In the genomic region with DNA sequence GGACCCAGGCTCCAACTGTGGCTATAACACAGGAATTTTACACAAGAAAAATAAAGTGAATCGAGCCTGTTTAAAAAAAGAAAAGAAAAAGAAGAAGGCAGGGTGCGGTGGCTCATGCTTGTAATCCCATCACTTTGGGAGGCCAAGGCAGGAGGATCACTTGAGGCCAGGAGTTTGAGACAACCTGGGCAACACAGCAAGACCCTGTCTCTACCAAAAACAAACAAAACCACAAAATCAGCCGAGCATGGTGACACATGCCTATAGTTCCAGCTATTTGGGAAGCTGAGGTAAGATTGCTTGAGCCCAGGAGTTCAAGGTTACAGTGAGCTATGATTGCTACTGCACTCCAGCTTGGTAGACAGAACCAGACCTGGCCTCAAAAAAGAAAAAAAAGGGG, we compare ENCODE assay signal across 26 cellular contexts. TPM values are rescaled to one million over a fixed set of nuclear protein-coding genes. Genes with fewer than 3 reads are reported as not detected.
DNase-seq lines count a peak whose midpoint lies in the region; ATAC-seq, FAIRE-seq and TF ChIP-seq lines count a peak whose summit lies in the region.
"Had no signal": no experiment of that assay in that cellular context is flagged by ENCODE, and none has a peak within 500 bp of the region (broad histone marks: within the 10 kb centered on the region; RNA-seq: fewer than 3 reads in every experiment).

No MANE protein-coding gene starts in this region.

- TF ChIP-seq CTCF in HepG2 (CRISPR knock-in tag; IDR thresholded peaks at IDR 0.05), result no peak
- no peak for TF ChIP-seq CTCF in right lobe of liver (IDR thresholded peaks at IDR 0.05)
- TF ChIP-seq CTCF in K562 (IDR thresholded peaks at IDR 0.05 in 2 of 3, conservative IDR thresholded peaks at IDR 0.05 in 1 of 3; ENCODE audit: insufficient read depth in 2 of 3, low read depth in 1 of 3, low read length in 3 of 3), result no peak
- no peak for TF ChIP-seq CTCF in neutrophil (IDR thresholded peaks at IDR 0.05)

- in situ Hi-C loops in HepG2 (cut with HindIII; ENCODE audit: extremely low pct_ligation_motif_present, low pct_unique_long_range_greater_than_20kb), result no loop called here
- in situ Hi-C loops in K562 (cut with MboI), result no loop called here

- TF ChIP-seq RAD21 in HepG2 (CRISPR knock-in tag; IDR thresholded peaks at IDR 0.05) (no peak), K562 (CRISPR knock-in tag; conservative IDR thresholded peaks at IDR 0.05 in 1 of 2, IDR thresholded peaks at IDR 0.05 in 1 of 2) (no peak)

- H3K27ac ChIP-seq in HepG2 (ENCODE audit: extremely low read length, insufficient read depth, low read length) (no peak overlapping the region), right lobe of liver (no peak overlapping the region), K562 (ENCODE audit: extremely low read depth, low read depth, low read length) (no peak overlapping the region), neutrophil (peak overlapping the region; percentile 92)
- H3K27ac ChIP-seq: BLaER1 had no signal

- FAIRE-seq in HepG2 (lab: Jason Lieb, UNC) (no peak), K562 (lab: Jason Lieb, UNC) (no peak)
- FAIRE-seq: A204.1, GM12878, GM12892, GM18507 had no signal

- H3K9me3 ChIP-seq in HepG2 (ENCODE audit: low read length) (no peaks in the 10 kb centered on the region), right lobe of liver (no peaks in the 10 kb centered on the region), K562 (replicated peaks; ENCODE audit: control insufficient read depth, insufficient read depth, low read depth, low read length) (no peaks in the 10 kb centered on the region), neutrophil (no peaks in the 10 kb centered on the region)
- H3K9me3 ChIP-seq: BE2C, BLaER1 had no signal

- no peak overlapping the region for H3K4me2 ChIP-seq in HepG2 (ENCODE audit: low read depth, low read length)
- H3K4me2 ChIP-seq in K562 (ENCODE audit: insufficient read depth, low read length), result no peak overlapping the region
- H3K4me2 ChIP-seq: BLaER1 had no signal

- no peak for ATAC-seq in HepG2
- no peak for ATAC-seq in right lobe of liver
- no peak for ATAC-seq in K562
- ATAC-seq: GM12878 had no signal

- H3K9ac ChIP-seq in HepG2 (ENCODE audit: insufficient read depth, low read depth, low read length), result no peak overlapping the region
- H3K9ac ChIP-seq in K562 (ENCODE audit: insufficient read depth in 1 of 2, low read depth in 2 of 2, low read length in 2 of 2), result no peak overlapping the region
- H3K9ac ChIP-seq: BLaER1 had no signal

- H3K4me3 ChIP-seq in HepG2 (replicated peaks in 1 of 3; ENCODE audit: insufficient read depth in 1 of 3, low read depth in 2 of 3, low read length in 3 of 3) (no peak overlapping the region), right lobe of liver (no peak overlapping the region), K562 (no peak overlapping the region), neutrophil (ENCODE audit: low read depth in 1 of 2, low read length in 1 of 2) (no peak overlapping the region)
- H3K4me3 ChIP-seq: BLaER1, GM12878 had no signal

- H3K9me1 ChIP-seq in K562 (ENCODE audit: control insufficient read depth, insufficient read depth, low read length), result no peaks in the 10 kb centered on the region

- H3K36me3 ChIP-seq in HepG2 (replicated peaks in 1 of 2; ENCODE audit: control insufficient read depth in 1 of 2, insufficient read depth in 2 of 2, low read length in 2 of 2), result peaks cover 14 to 34% of the 10 kb centered on the region in 2 experiments; a peak in 4 of 5 replicates
- H3K36me3 ChIP-seq in right lobe of liver, result peaks cover 0 to 34% (median 9%) of the 10 kb centered on the region in 4 donors
- peaks cover 45% of the 10 kb centered on the region for H3K36me3 ChIP-seq in K562 (ENCODE audit: control insufficient read depth, insufficient read depth, low read length)
- H3K36me3 ChIP-seq in neutrophil, result peaks cover 46% of the 10 kb centered on the region

- H4K20me1 ChIP-seq in HepG2 (ENCODE audit: insufficient read depth, low read length) (no peaks in the 10 kb centered on the region), K562 (replicated peaks; ENCODE audit: control insufficient read depth, insufficient read depth, low read length) (no peaks in the 10 kb centered on the region)

- H3K4me1 ChIP-seq in HepG2 (ENCODE audit: insufficient read depth, low read length) (no peaks in the 10 kb centered on the region), right lobe of liver (peaks cover 0 to 16% (median 7%) of the 10 kb centered on the region in 4 donors), K562 (replicated peaks in 1 of 2; ENCODE audit: control insufficient read depth in 2 of 2, insufficient read depth in 2 of 2, low read length in 2 of 2) (peaks cover 0 to 16% of the 10 kb centered on the region in 2 experiments; a peak in 2 of 5 replicates), neutrophil (ENCODE audit: control insufficient read depth in 1 of 2, insufficient read depth in 1 of 2, low read depth in 1 of 2, low read length in 1 of 2) (peaks cover 56% of the 10 kb centered on the region in 2 experiments)
- H3K4me1 ChIP-seq: BE2C had no signal

- POLR2A ChIA-PET in HepG2 (lab: Yijun Ruan, JAX) (interaction anchor here (1.1 to 1.3 kb wide), 2 partner anchors 15 to 18 kb away, joined by 4 read pairs; partner anchors contain the start of gene MTF1), K562 (lab: Yijun Ruan, JAX) (interaction anchor here (0.6 kb wide), 1 partner anchor 33 kb away, joined by 3 read pairs; no protein-coding TSS in a partner anchor)

- H2AFZ ChIP-seq in HepG2 (ENCODE audit: low read length) (no peak overlapping the region), K562 (ENCODE audit: low read depth, low read length) (no peak overlapping the region)

- no TSS peak for BruUV-seq in HepG2 (replicated peaks; lab: Mats Ljungman, UMichigan)
- no TSS peak for BruUV-seq in K562 (replicated peaks; lab: Mats Ljungman, UMichigan)

- TF ChIP-seq EP300 in HepG2 (IDR thresholded peaks at IDR 0.05; ENCODE audit: low read depth in 2 of 2, low read length in 2 of 2) (no peak), HepG2 (CRISPR knock-in tag; IDR thresholded peaks at IDR 0.05; ENCODE audit: borderline replicate concordance) (no peak), K562 (IDR thresholded peaks at IDR 0.05; ENCODE audit: low read length) (no peak)

- H3K79me2 ChIP-seq in HepG2 (ENCODE audit: insufficient read depth, low read length) (no peaks in the 10 kb centered on the region), K562 (ENCODE audit: control insufficient read depth, insufficient read depth, low read length) (peaks cover 19% of the 10 kb centered on the region; the same call in 2 of the 3 replicates)

- TF ChIP-seq POLR2A in HepG2 (IDR thresholded peaks at IDR 0.05; ENCODE audit: insufficient read depth in 1 of 2, low read depth in 2 of 2, low read length in 2 of 2) (no peak), right lobe of liver (IDR thresholded peaks at IDR 0.05) (no peak), K562 (conservative IDR thresholded peaks at IDR 0.05) (no peak)

- intact Hi-C loops in HepG2 (cut with micrococcal nuclease; ENCODE audit: unreplicated experiment), result no loop called here
- intact Hi-C loops in right lobe of liver (cut with DNase I), result no loop called here
- intact Hi-C loops in K562 (cut with micrococcal nuclease), result no loop called here

- 82% methylated on average over 3 of the region's 3 CpGs for WGBS in HepG2 (ENCODE audit: low lambda C conversion rate)
- WGBS in right lobe of liver (ENCODE audit: insufficient coverage, low coverage, low lambda C conversion rate, missing lambda C conversion rate), result 83% methylated on average over 3 of the region's 3 CpGs
- 78% methylated on average over 3 of the region's 3 CpGs for WGBS in K562 (ENCODE audit: insufficient coverage, low coverage, missing lambda C conversion rate)

- H3K27me3 ChIP-seq in HepG2 (ENCODE audit: control insufficient read depth in 1 of 2, insufficient read depth in 2 of 2, low read length in 2 of 2), result no peaks in the 10 kb centered on the region
- H3K27me3 ChIP-seq in right lobe of liver, result no peaks in the 10 kb centered on the region
- H3K27me3 ChIP-seq in K562 (ENCODE audit: control insufficient read depth in 2 of 2, insufficient read depth in 2 of 2, low read length in 2 of 2), result no peaks in the 10 kb centered on the region
- H3K27me3 ChIP-seq in neutrophil, result no peaks in the 10 kb centered on the region
- H3K27me3 ChIP-seq: BE2C, BLaER1 had no signal

- DNase-seq in HepG2 (ENCODE audit: low spot score) (no peak), right lobe of liver (no peak), K562 (ENCODE audit: extremely low read depth in 1 of 4, low spot score in 3 of 4) (no peak), iPS-NIHi7 (ENCODE audit: extremely low spot score) (no peak), amniotic stem cell (lab: John Stamatoyannopoulos, UW) (no peak)
- DNase-seq: 8988T; ACHN; BE2C; C1 segment of cervical spinal cord; CD4-positive, alpha-beta memory T cell; CD4-positive, CD25-positive, alpha-beta regulatory T cell; CD8-positive, alpha-beta memory T cell; COR-L47; DMS 273 treated with DMSO at 0.1 percent for 48 hours; DMS153; DMS53; DMS79; DND-41; EL; GDM1 had no signal

- CTCF ChIA-PET in HepG2 (lab: Yijun Ruan, JAX; ENCODE audit: low intra/inter-chr PET ratio, low total read pairs) (no interaction called here), K562 (lab: Yijun Ruan, JAX; ENCODE audit: low intra/inter-chr PET ratio) (no interaction called here)

RNA-seq across cellular contexts. Expression of gene MTF1, which starts 17.7 kb away (rescaled TPM):
- total RNA-seq in HepG2 (2016; rRNA removed; fragmentation: Illumina TruSeq; extraction: Trizol) (3.3 and 7.2 TPM in 2 replicates), right lobe of liver (10 to 100 TPM in 1 of 6 experiments, 1 to 10 TPM in 5; 3.5 to 10.3 (median 6.1) TPM), K562 (2014; rRNA removed) (1.1 and 2.6 TPM in 2 replicates), K562 (2014; rRNA removed; fragmentation: Illumina TruSeq; extraction: Trizol) (6.7 and 7.1 TPM in 2 replicates), K562 (2015; rRNA removed; fragmentation: Illumina TruSeq; extraction: Trizol) (4.3 and 4.4 TPM in 2 replicates), K562 (2021) (11.3 and 12.2 TPM in 2 replicates)
- total RNA-seq in HepG2 (2016; cell fraction: cytosol; rRNA removed; fragmentation: Illumina TruSeq; extraction: Trizol; ENCODE audit: low read depth), result 0.44 and 1.0 TPM in 2 replicates
- 1.8 and 3.4 TPM in 2 replicates for total RNA-seq in HepG2 (2016; cell fraction: insoluble cytoplasmic fraction; rRNA removed; fragmentation: Illumina TruSeq; extraction: Trizol)
- 1.5 and 2.7 TPM in 2 replicates for total RNA-seq in HepG2 (2016; cell fraction: membrane; rRNA removed; fragmentation: Illumina TruSeq; extraction: Trizol)
- total RNA-seq in HepG2 (2016; cell fraction: nucleus; rRNA removed; fragmentation: Illumina TruSeq; extraction: Trizol), result 6.9 and 7.9 TPM in 2 replicates
- polyA plus RNA-seq in HepG2 (2011; rRNA removed) (2.4 and 2.6 TPM in 2 replicates), K562 (2011; rRNA removed) (4.8 and 5.1 TPM in 2 replicates), K562 (2014; fragmentation: Illumina TruSeq; extraction: Trizol) (5.2 and 6.1 TPM in 2 replicates), K562 (2014; fragmentation: Nextera tagmentation; extraction: Ambion mirVana) (1 to 10 TPM; 1.9 to 2.4 TPM), K562 (2014; rRNA removed) (2.9 and 3.6 TPM in 2 replicates)
- polyA plus RNA-seq in HepG2 (2011; cell fraction: cytosol; rRNA removed), result 1.9 and 2.1 TPM in 2 replicates
- polyA plus RNA-seq in HepG2 (2011; cell fraction: nucleus; rRNA removed), result 2.3 and 4.5 TPM in 2 replicates
- 2.0 TPM in 2 replicates for polyA plus RNA-seq in HepG2 (2012)
- polyA plus RNA-seq in HepG2 (2016; cell fraction: cytosol; fragmentation: Illumina TruSeq; extraction: Trizol; ENCODE audit: low read depth), result 0.36 and 0.66 TPM in 2 replicates
- polyA plus RNA-seq in HepG2 (2016; cell fraction: insoluble cytoplasmic fraction; fragmentation: Illumina TruSeq; extraction: Trizol; ENCODE audit: low read depth), result 3.2 and 3.4 TPM in 2 replicates
- polyA plus RNA-seq in HepG2 (2016; cell fraction: membrane; fragmentation: Illumina TruSeq; extraction: Trizol; ENCODE audit: low read depth), result 0.65 and 2.4 TPM in 2 replicates
- 5.6 and 7.1 TPM in 2 replicates for polyA plus RNA-seq in HepG2 (2016; cell fraction: nucleus; fragmentation: Illumina TruSeq; extraction: Trizol; ENCODE audit: insufficient read depth, low read depth)
- polyA minus RNA-seq in HepG2 (2011; rRNA and poly(A)+ RNA removed; ENCODE audit: low replicate concordance), result 5.0 and 11.1 TPM in 2 replicates
- 1.8 and 2.0 TPM in 2 replicates for polyA minus RNA-seq in HepG2 (2011; cell fraction: cytosol; rRNA and poly(A)+ RNA removed)
- 4.0 and 4.5 TPM in 2 replicates for polyA minus RNA-seq in HepG2 (2011; cell fraction: nucleus; rRNA and poly(A)+ RNA removed)
- 31.8 and 48.9 TPM in 2 replicates for total RNA-seq in K562 (2011; cell fraction: chromatin; rRNA removed; ENCODE audit: low replicate concordance)
- total RNA-seq in K562 (2011; cell fraction: nucleolus; rRNA removed), result 9.0 and 9.3 TPM in 2 replicates
- 11.7 and 13.0 TPM in 2 replicates for total RNA-seq in K562 (2011; cell fraction: nucleoplasm; rRNA removed)
- polyA plus RNA-seq in K562 (2011; cell fraction: cytosol; rRNA removed), result 3.1 and 4.5 TPM in 2 replicates
- polyA plus RNA-seq in K562 (2011; cell fraction: nucleus; rRNA removed), result 5.0 and 7.5 TPM in 2 replicates
- polyA plus RNA-seq in K562 (2012), result 2.3 and 5.2 TPM in 2 replicates
- polyA minus RNA-seq in K562 (2011; rRNA and poly(A)+ RNA removed), result 16.1 and 36.5 TPM in 2 replicates
- 2.8 and 3.1 TPM in 2 replicates for polyA minus RNA-seq in K562 (2011; cell fraction: cytosol; rRNA and poly(A)+ RNA removed)
- 3.2 and 6.2 TPM in 2 replicates for polyA minus RNA-seq in K562 (2011; cell fraction: nucleus; rRNA and poly(A)+ RNA removed)

RNA-seq across cellular contexts. Expression of gene YRDC, which starts 33.6 kb away (rescaled TPM):
- total RNA-seq in HepG2 (2016; rRNA removed; fragmentation: Illumina TruSeq; extraction: Trizol), result 29.2 and 31.8 TPM in 2 replicates
- total RNA-seq in HepG2 (2016; cell fraction: cytosol; rRNA removed; fragmentation: Illumina TruSeq; extraction: Trizol; ENCODE audit: low read depth), result 7.1 and 8.4 TPM in 2 replicates
- 29.8 and 34.9 TPM in 2 replicates for total RNA-seq in HepG2 (2016; cell fraction: insoluble cytoplasmic fraction; rRNA removed; fragmentation: Illumina TruSeq; extraction: Trizol)
- total RNA-seq in HepG2 (2016; cell fraction: membrane; rRNA removed; fragmentation: Illumina TruSeq; extraction: Trizol), result 18.8 and 18.9 TPM in 2 replicates
- total RNA-seq in HepG2 (2016; cell fraction: nucleus; rRNA removed; fragmentation: Illumina TruSeq; extraction: Trizol), result 15.6 and 16.7 TPM in 2 replicates
- 25.4 and 27.5 TPM in 2 replicates for polyA plus RNA-seq in HepG2 (2011; rRNA removed)
- 25.6 and 26.2 TPM in 2 replicates for polyA plus RNA-seq in HepG2 (2011; cell fraction: cytosol; rRNA removed)
- 8.3 and 10.1 TPM in 2 replicates for polyA plus RNA-seq in HepG2 (2011; cell fraction: nucleus; rRNA removed)
- 17.1 and 21.1 TPM in 2 replicates for polyA plus RNA-seq in HepG2 (2012)
- 5.9 and 6.1 TPM in 2 replicates for polyA plus RNA-seq in HepG2 (2016; cell fraction: cytosol; fragmentation: Illumina TruSeq; extraction: Trizol; ENCODE audit: low read depth)
- 27.0 and 29.5 TPM in 2 replicates for polyA plus RNA-seq in HepG2 (2016; cell fraction: insoluble cytoplasmic fraction; fragmentation: Illumina TruSeq; extraction: Trizol; ENCODE audit: low read depth)
- polyA plus RNA-seq in HepG2 (2016; cell fraction: membrane; fragmentation: Illumina TruSeq; extraction: Trizol; ENCODE audit: low read depth), result 11.3 and 12.8 TPM in 2 replicates
- 22.9 and 23.8 TPM in 2 replicates for polyA plus RNA-seq in HepG2 (2016; cell fraction: nucleus; fragmentation: Illumina TruSeq; extraction: Trizol; ENCODE audit: insufficient read depth, low read depth)
- 25.1 and 31.1 TPM in 2 replicates for polyA minus RNA-seq in HepG2 (2011; rRNA and poly(A)+ RNA removed; ENCODE audit: low replicate concordance)
- polyA minus RNA-seq in HepG2 (2011; cell fraction: cytosol; rRNA and poly(A)+ RNA removed), result 9.3 and 10.2 TPM in 2 replicates
- 9.0 and 9.7 TPM in 2 replicates for polyA minus RNA-seq in HepG2 (2011; cell fraction: nucleus; rRNA and poly(A)+ RNA removed)
- 10 to 100 TPM in 2 of 6 experiments, 1 to 10 TPM in 4; 4.4 to 18.3 (median 6.4) TPM for total RNA-seq in right lobe of liver
- 10.5 and 18.9 TPM in 2 replicates for total RNA-seq in K562 (2011; cell fraction: chromatin; rRNA removed; ENCODE audit: low replicate concordance)
- 20.5 and 22.2 TPM in 2 replicates for total RNA-seq in K562 (2011; cell fraction: nucleolus; rRNA removed)
- 21.0 and 24.2 TPM in 2 replicates for total RNA-seq in K562 (2011; cell fraction: nucleoplasm; rRNA removed)
- total RNA-seq in K562 (2014; rRNA removed), result 58.5 and 65.1 TPM in 2 replicates
- 47.2 and 51.0 TPM in 2 replicates for total RNA-seq in K562 (2014; rRNA removed; fragmentation: Illumina TruSeq; extraction: Trizol)
- total RNA-seq in K562 (2015; rRNA removed; fragmentation: Illumina TruSeq; extraction: Trizol), result 34.1 and 34.2 TPM in 2 replicates
- 57.2 and 60.1 TPM in 2 replicates for total RNA-seq in K562 (2021)
- polyA plus RNA-seq in K562 (2011; rRNA removed), result 49.8 and 56.0 TPM in 2 replicates
- polyA plus RNA-seq in K562 (2011; cell fraction: cytosol; rRNA removed), result 48.6 and 49.6 TPM in 2 replicates
- 18.8 and 19.7 TPM in 2 replicates for polyA plus RNA-seq in K562 (2011; cell fraction: nucleus; rRNA removed)
- polyA plus RNA-seq in K562 (2012), result 32.7 and 40.3 TPM in 2 replicates
- 40.2 and 44.8 TPM in 2 replicates for polyA plus RNA-seq in K562 (2014; fragmentation: Illumina TruSeq; extraction: Trizol)
- polyA plus RNA-seq in K562 (2014; fragmentation: Nextera tagmentation; extraction: Ambion mirVana), result 10 to 100 TPM; 11.1 to 16.7 TPM
- 54.4 and 58.9 TPM in 2 replicates for polyA plus RNA-seq in K562 (2014; rRNA removed)
- polyA minus RNA-seq in K562 (2011; rRNA and poly(A)+ RNA removed), result 25.0 and 26.0 TPM in 2 replicates
- polyA minus RNA-seq in K562 (2011; cell fraction: cytosol; rRNA and poly(A)+ RNA removed), result 19.2 and 24.3 TPM in 2 replicates
- 10.4 and 11.3 TPM in 2 replicates for polyA minus RNA-seq in K562 (2011; cell fraction: nucleus; rRNA and poly(A)+ RNA removed)

RNA-seq across cellular contexts. Expression of gene C1orf122, which starts 34.1 kb away (rescaled TPM):
- 31.3 and 40.6 TPM in 2 replicates for total RNA-seq in HepG2 (2016; rRNA removed; fragmentation: Illumina TruSeq; extraction: Trizol)
- total RNA-seq in HepG2 (2016; cell fraction: cytosol; rRNA removed; fragmentation: Illumina TruSeq; extraction: Trizol; ENCODE audit: low read depth), result 37.4 and 51.2 TPM in 2 replicates
- 33.4 and 38.2 TPM in 2 replicates for total RNA-seq in HepG2 (2016; cell fraction: insoluble cytoplasmic fraction; rRNA removed; fragmentation: Illumina TruSeq; extraction: Trizol)
- total RNA-seq in HepG2 (2016; cell fraction: membrane; rRNA removed; fragmentation: Illumina TruSeq; extraction: Trizol), result 37.7 and 50.5 TPM in 2 replicates
- 16.9 and 21.8 TPM in 2 replicates for total RNA-seq in HepG2 (2016; cell fraction: nucleus; rRNA removed; fragmentation: Illumina TruSeq; extraction: Trizol)
- 18.7 and 25.1 TPM in 2 replicates for polyA plus RNA-seq in HepG2 (2011; rRNA removed)
- polyA plus RNA-seq in HepG2 (2011; cell fraction: cytosol; rRNA removed), result 20.0 and 25.3 TPM in 2 replicates
- 28.5 and 29.9 TPM in 2 replicates for polyA plus RNA-seq in HepG2 (2011; cell fraction: nucleus; rRNA removed)
- polyA plus RNA-seq in HepG2 (2012), result 7.0 and 10.9 TPM in 2 replicates
- polyA plus RNA-seq in HepG2 (2016; cell fraction: cytosol; fragmentation: Illumina TruSeq; extraction: Trizol; ENCODE audit: low read depth), result 48.7 and 56.2 TPM in 2 replicates
- 31.4 and 33.0 TPM in 2 replicates for polyA plus RNA-seq in HepG2 (2016; cell fraction: insoluble cytoplasmic fraction; fragmentation: Illumina TruSeq; extraction: Trizol; ENCODE audit: low read depth)
- 37.2 and 37.9 TPM in 2 replicates for polyA plus RNA-seq in HepG2 (2016; cell fraction: membrane; fragmentation: Illumina TruSeq; extraction: Trizol; ENCODE audit: low read depth)
- polyA plus RNA-seq in HepG2 (2016; cell fraction: nucleus; fragmentation: Illumina TruSeq; extraction: Trizol; ENCODE audit: insufficient read depth, low read depth), result 32.9 and 35.0 TPM in 2 replicates
- 8.2 and 11.5 TPM in 2 replicates for polyA minus RNA-seq in HepG2 (2011; rRNA and poly(A)+ RNA removed; ENCODE audit: low replicate concordance)
- 9.6 TPM in 2 replicates for polyA minus RNA-seq in HepG2 (2011; cell fraction: cytosol; rRNA and poly(A)+ RNA removed)
- 6.6 and 7.0 TPM in 2 replicates for polyA minus RNA-seq in HepG2 (2011; cell fraction: nucleus; rRNA and poly(A)+ RNA removed)
- total RNA-seq in right lobe of liver, result 10 to 100 TPM; 23.0 to 61.7 (median 27.9) TPM
- total RNA-seq in K562 (2011; cell fraction: chromatin; rRNA removed; ENCODE audit: low replicate concordance), result 2.4 and 6.3 TPM in 2 replicates
- 12.6 and 15.3 TPM in 2 replicates for total RNA-seq in K562 (2011; cell fraction: nucleolus; rRNA removed)
- 6.2 and 7.9 TPM in 2 replicates for total RNA-seq in K562 (2011; cell fraction: nucleoplasm; rRNA removed)
- 70.9 and 85.3 TPM in 2 replicates for total RNA-seq in K562 (2014; rRNA removed)
- 11.2 TPM in 2 replicates for total RNA-seq in K562 (2014; rRNA removed; fragmentation: Illumina TruSeq; extraction: Trizol)
- 18.6 and 22.0 TPM in 2 replicates for total RNA-seq in K562 (2015; rRNA removed; fragmentation: Illumina TruSeq; extraction: Trizol)
- 51.5 and 52.5 TPM in 2 replicates for total RNA-seq in K562 (2021)
- polyA plus RNA-seq in K562 (2011; rRNA removed), result 17.3 and 20.7 TPM in 2 replicates
- 18.1 and 59.5 TPM in 2 replicates for polyA plus RNA-seq in K562 (2011; cell fraction: cytosol; rRNA removed)
- 20.9 and 26.5 TPM in 2 replicates for polyA plus RNA-seq in K562 (2011; cell fraction: nucleus; rRNA removed)
- 19.8 and 25.5 TPM in 2 replicates for polyA plus RNA-seq in K562 (2012)
- polyA plus RNA-seq in K562 (2014; fragmentation: Illumina TruSeq; extraction: Trizol), result 8.5 and 12.4 TPM in 2 replicates
- 1 to 10 TPM; 3.6 to 5.2 TPM for polyA plus RNA-seq in K562 (2014; fragmentation: Nextera tagmentation; extraction: Ambion mirVana)
- polyA plus RNA-seq in K562 (2014; rRNA removed), result 47.9 and 58.3 TPM in 2 replicates
- polyA minus RNA-seq in K562 (2011; rRNA and poly(A)+ RNA removed), result 2.0 and 2.6 TPM in 2 replicates
- polyA minus RNA-seq in K562 (2011; cell fraction: cytosol; rRNA and poly(A)+ RNA removed), result 5.5 and 5.9 TPM in 2 replicates
- polyA minus RNA-seq in K562 (2011; cell fraction: nucleus; rRNA and poly(A)+ RNA removed), result 4.3 and 5.7 TPM in 2 replicates

RNA-seq across cellular contexts. Expression of gene MANEAL, which starts 48.0 kb away (rescaled TPM):
- 16.8 and 26.4 TPM in 2 replicates for total RNA-seq in HepG2 (2016; rRNA removed; fragmentation: Illumina TruSeq; extraction: Trizol)
- 16.6 and 17.3 TPM in 2 replicates for total RNA-seq in HepG2 (2016; cell fraction: cytosol; rRNA removed; fragmentation: Illumina TruSeq; extraction: Trizol; ENCODE audit: low read depth)
- total RNA-seq in HepG2 (2016; cell fraction: insoluble cytoplasmic fraction; rRNA removed; fragmentation: Illumina TruSeq; extraction: Trizol), result 18.0 and 24.7 TPM in 2 replicates
- 32.4 and 35.8 TPM in 2 replicates for total RNA-seq in HepG2 (2016; cell fraction: membrane; rRNA removed; fragmentation: Illumina TruSeq; extraction: Trizol)
- 19.1 and 23.7 TPM in 2 replicates for total RNA-seq in HepG2 (2016; cell fraction: nucleus; rRNA removed; fragmentation: Illumina TruSeq; extraction: Trizol)
- 20.8 and 24.2 TPM in 2 replicates for polyA plus RNA-seq in HepG2 (2011; rRNA removed)
- polyA plus RNA-seq in HepG2 (2011; cell fraction: cytosol; rRNA removed), result 19.9 and 21.2 TPM in 2 replicates
- polyA plus RNA-seq in HepG2 (2011; cell fraction: nucleus; rRNA removed), result 9.7 and 13.0 TPM in 2 replicates
- 15.7 and 16.4 TPM in 2 replicates for polyA plus RNA-seq in HepG2 (2012)
- polyA plus RNA-seq in HepG2 (2016; cell fraction: cytosol; fragmentation: Illumina TruSeq; extraction: Trizol; ENCODE audit: low read depth), result 22.1 and 26.7 TPM in 2 replicates
- 26.1 and 27.7 TPM in 2 replicates for polyA plus RNA-seq in HepG2 (2016; cell fraction: insoluble cytoplasmic fraction; fragmentation: Illumina TruSeq; extraction: Trizol; ENCODE audit: low read depth)
- polyA plus RNA-seq in HepG2 (2016; cell fraction: membrane; fragmentation: Illumina TruSeq; extraction: Trizol; ENCODE audit: low read depth), result 36.8 and 37.5 TPM in 2 replicates
- 36.1 and 42.1 TPM in 2 replicates for polyA plus RNA-seq in HepG2 (2016; cell fraction: nucleus; fragmentation: Illumina TruSeq; extraction: Trizol; ENCODE audit: insufficient read depth, low read depth)
- 38.3 and 73.7 TPM in 2 replicates for polyA minus RNA-seq in HepG2 (2011; rRNA and poly(A)+ RNA removed; ENCODE audit: low replicate concordance)
- polyA minus RNA-seq in HepG2 (2011; cell fraction: cytosol; rRNA and poly(A)+ RNA removed), result 15.2 and 17.4 TPM in 2 replicates
- polyA minus RNA-seq in HepG2 (2011; cell fraction: nucleus; rRNA and poly(A)+ RNA removed), result 6.0 and 8.9 TPM in 2 replicates
- total RNA-seq in right lobe of liver, result 1 to 10 TPM; 3.2 to 9.4 (median 5.4) TPM
- total RNA-seq in K562 (2011; cell fraction: chromatin; rRNA removed; ENCODE audit: low replicate concordance), result 1.1 and 3.1 TPM in 2 replicates
- 3.7 and 4.5 TPM in 2 replicates for total RNA-seq in K562 (2011; cell fraction: nucleolus; rRNA removed)
- total RNA-seq in K562 (2011; cell fraction: nucleoplasm; rRNA removed), result 3.5 and 3.7 TPM in 2 replicates
- total RNA-seq in K562 (2014; rRNA removed), result 1.2 and 2.7 TPM in 2 replicates
- total RNA-seq in K562 (2014; rRNA removed; fragmentation: Illumina TruSeq; extraction: Trizol), result 1.1 TPM in 2 replicates
- 2.0 and 2.1 TPM in 2 replicates for total RNA-seq in K562 (2015; rRNA removed; fragmentation: Illumina TruSeq; extraction: Trizol)
- 2.0 and 2.2 TPM in 2 replicates for total RNA-seq in K562 (2021)
- 1.0 and 3.2 TPM in 2 replicates for polyA plus RNA-seq in K562 (2011; rRNA removed)
- 2.0 and 5.7 TPM in 2 replicates for polyA plus RNA-seq in K562 (2011; cell fraction: cytosol; rRNA removed)
- 0.65 and 2.1 TPM in 2 replicates for polyA plus RNA-seq in K562 (2011; cell fraction: nucleus; rRNA removed)
- 1.1 and 2.3 TPM in 2 replicates for polyA plus RNA-seq in K562 (2012)
- 1.6 and 1.9 TPM in 2 replicates for polyA plus RNA-seq in K562 (2014; fragmentation: Illumina TruSeq; extraction: Trizol)
- under 1 TPM; 0.37 to 0.59 TPM for polyA plus RNA-seq in K562 (2014; fragmentation: Nextera tagmentation; extraction: Ambion mirVana)
- polyA plus RNA-seq in K562 (2014; rRNA removed), result 0.95 and 1.00 TPM in 2 replicates
- polyA minus RNA-seq in K562 (2011; rRNA and poly(A)+ RNA removed), result 0.69 and 2.1 TPM in 2 replicates
- 2.5 and 4.6 TPM in 2 replicates for polyA minus RNA-seq in K562 (2011; cell fraction: cytosol; rRNA and poly(A)+ RNA removed)
- polyA minus RNA-seq in K562 (2011; cell fraction: nucleus; rRNA and poly(A)+ RNA removed), result 0.44 and 0.81 TPM in 2 replicates

Comparison
In these comparisons a context has a peak if more than half of its experiments do, and no peak if none do; other contexts are left out.
1. Of the 241 proteins assayed by ChIP-seq in both HepG2 and K562: peak only in HepG2: none; only in K562: none; in both: ZNF121; in neither: 240.